In the genomic region with DNA sequence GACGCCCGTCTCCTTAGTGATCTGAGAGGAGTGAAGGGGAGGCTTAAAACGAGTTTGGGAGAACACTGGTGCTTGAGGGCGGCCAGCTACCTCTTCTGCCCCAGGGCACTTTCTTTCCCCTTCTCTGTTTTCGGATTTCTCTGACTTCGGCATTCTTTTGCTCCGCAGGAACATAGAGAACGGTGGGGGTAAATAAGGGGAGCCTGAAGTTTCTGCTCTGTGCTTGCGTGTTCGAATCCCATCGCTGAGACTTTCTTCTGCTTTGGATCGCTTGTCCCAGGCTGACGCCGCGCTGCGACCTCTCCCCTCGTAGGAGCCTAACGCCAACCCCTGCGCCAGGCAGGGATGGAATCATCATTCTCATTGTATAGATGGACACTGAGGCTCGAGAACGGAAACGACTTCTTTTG, we compare ENCODE assay signal across 1 cellular context.
TF ChIP-seq lines count a peak whose summit lies in the region.

No MANE protein-coding gene starts in this region.

TF ChIP-seq in SK-N-SH treated with all-trans-retinoic acid at 6 μM for 48 hours, 23 proteins besides CTCF, POLR2A, EP300 and RAD21 (continued from another document):
- TF ChIP-seq, protein P1, sequence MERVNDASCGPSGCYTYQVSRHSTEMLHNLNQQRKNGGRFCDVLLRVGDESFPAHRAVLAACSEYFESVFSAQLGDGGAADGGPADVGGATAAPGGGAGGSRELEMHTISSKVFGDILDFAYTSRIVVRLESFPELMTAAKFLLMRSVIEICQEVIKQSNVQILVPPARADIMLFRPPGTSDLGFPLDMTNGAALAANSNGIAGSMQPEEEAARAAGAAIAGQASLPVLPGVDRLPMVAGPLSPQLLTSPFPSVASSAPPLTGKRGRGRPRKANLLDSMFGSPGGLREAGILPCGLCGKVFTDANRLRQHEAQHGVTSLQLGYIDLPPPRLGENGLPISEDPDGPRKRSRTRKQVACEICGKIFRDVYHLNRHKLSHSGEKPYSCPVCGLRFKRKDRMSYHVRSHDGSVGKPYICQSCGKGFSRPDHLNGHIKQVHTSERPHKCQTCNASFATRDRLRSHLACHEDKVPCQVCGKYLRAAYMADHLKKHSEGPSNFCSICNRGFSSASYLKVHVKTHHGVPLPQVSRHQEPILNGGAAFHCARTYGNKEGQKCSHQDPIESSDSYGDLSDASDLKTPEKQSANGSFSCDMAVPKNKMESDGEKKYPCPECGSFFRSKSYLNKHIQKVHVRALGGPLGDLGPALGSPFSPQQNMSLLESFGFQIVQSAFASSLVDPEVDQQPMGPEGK (CRISPR knock-in tag; IDR thresholded peaks at IDR 0.05; ENCODE audit: borderline replicate concordance) = no peak
- TF ChIP-seq ARNTL (CRISPR knock-in tag; IDR thresholded peaks at IDR 0.05; ENCODE audit: borderline replicate concordance, low read depth) (no peak), PPARA (CRISPR knock-in tag; IDR thresholded peaks at IDR 0.05; ENCODE audit: borderline replicate concordance) (no peak), RARB (CRISPR knock-in tag; IDR thresholded peaks at IDR 0.05) (no peak)
